In genomic region chrX:149525389-149525788, GRCh38 we compare ENCODE assay signal across 1 cellular context.
A peak's percentile ranks its signal among the peaks of the same experiment; 100 is the strongest.
TF ChIP-seq lines count a peak whose summit lies in the region.
"Not testable (repeated sequence)": the region's sequence is repeated elsewhere in the genome, so short reads cannot be mapped to it uniquely, and the experiment has no call there.

No MANE protein-coding gene starts in this region.

TF ChIP-seq in HepG2, 621 proteins besides CTCF, POLR2A, EP300 and RAD21:
- TF ChIP-seq GABPB1 (CRISPR knock-in tag; IDR thresholded peaks at IDR 0.05) (0 out of 2 replicates have a peak, but pooled peaks have one; percentile 19), GABPA (CRISPR knock-in tag; IDR thresholded peaks at IDR 0.05; ENCODE audit: low read depth) (peak; percentile 25; the same call in 1 of the 2 replicates), RFX3 (CRISPR knock-in tag; IDR thresholded peaks at IDR 0.05) (peak; percentile 49; the same call in 1 of the 2 replicates), FOSL2 (CRISPR knock-in tag; IDR thresholded peaks at IDR 0.05) (peak; percentile 47)
- not testable (repeated sequence) for TF ChIP-seq GABPA (IDR thresholded peaks at IDR 0.05; ENCODE audit: low read depth, low read length)
